In the genomic region with DNA sequence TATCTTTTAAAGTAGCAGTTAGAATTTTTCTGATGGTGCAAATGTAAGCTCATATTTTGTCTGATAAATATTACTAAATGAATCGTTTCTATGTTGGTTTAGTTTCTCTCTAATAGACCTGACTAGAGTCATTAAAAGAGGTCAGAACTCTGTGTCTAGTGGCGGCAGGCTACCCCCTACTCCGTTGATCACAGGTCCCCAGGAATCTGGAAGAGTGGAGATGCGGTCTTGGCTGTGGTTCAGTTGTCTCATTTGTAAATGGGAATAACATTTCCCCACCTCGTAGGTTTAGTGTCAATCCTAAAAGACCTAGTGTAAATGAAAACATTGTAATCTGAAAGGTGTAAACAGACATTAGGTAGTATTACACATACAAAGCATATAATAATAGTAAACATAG, we compare ENCODE assay signal across 10 cellular contexts.
DNase-seq lines count a peak whose midpoint lies in the region; ATAC-seq and TF ChIP-seq lines count a peak whose summit lies in the region.
"Had no signal": no experiment of that assay in that cellular context is flagged by ENCODE, and none has a peak within 500 bp of the region (broad histone marks: within the 10 kb centered on the region; RNA-seq: fewer than 3 reads in every experiment).

No MANE protein-coding gene starts in this region.

- no peaks in the 10 kb centered on the region for H3K36me3 Mint-ChIP-seq in activated naive CD4-positive, alpha-beta T cell treated with anti-CD3 and anti-CD28 coated beads, Interleukin-2, amount 10 ng/mL, durations not matched to agents 7 days and 5 days

- peak overlapping the region; percentile 67; the same call in 1 of the 2 replicates for H3K9ac ChIP-seq in iPS-20b (ENCODE audit: low read depth, low read length)

- peak overlapping the region; percentile 84 for H3K27ac ChIP-seq in WERI-Rb-1
- H3K27ac ChIP-seq in iPS-20b (ENCODE audit: low read length) = no peak overlapping the region

- ATAC-seq in stimulated activated naive CD8-positive, alpha-beta T cell treated with anti-CD3 and anti-CD28 coated beads, Interleukin-15, amount 100 ng/mL, for 72 hours = no peak
- no peak for ATAC-seq in HG02884 (IDR thresholded peaks at IDR 0.05; ENCODE audit: unreplicated experiment)

- H3K4me3 ChIP-seq in WERI-Rb-1 (ENCODE audit: low read depth, low read length) (peak overlapping the region; percentile 74), iPS-20b (ENCODE audit: low read length) (peak overlapping the region; percentile 82; the same call in 1 of the 2 replicates)

- peaks cover 22% of the 10 kb centered on the region for H3K4me1 Mint-ChIP-seq in activated naive CD4-positive, alpha-beta T cell treated with anti-CD3 and anti-CD28 coated beads, Interleukin-2, amount 10 ng/mL, durations not matched to agents 7 days and 5 days
- peaks cover 25% of the 10 kb centered on the region for H3K4me1 Mint-ChIP-seq in stimulated activated naive CD8-positive, alpha-beta T cell treated with anti-CD3 and anti-CD28 coated beads, Interleukin-15, amount 100 ng/mL, for 72 hours

- H3K9me3 Mint-ChIP-seq in activated naive CD4-positive, alpha-beta T cell treated with anti-CD3 and anti-CD28 coated beads, Interleukin-2, amount 10 ng/mL, durations not matched to agents 7 days and 5 days = no peaks in the 10 kb centered on the region
- no peaks in the 10 kb centered on the region for H3K9me3 Mint-ChIP-seq in stimulated activated naive CD8-positive, alpha-beta T cell treated with anti-CD3 and anti-CD28 coated beads, Interleukin-15, amount 100 ng/mL, for 72 hours

- H3K9me3 ChIP-seq in WERI-Rb-1 (ENCODE audit: severe bottlenecking) = no peaks in the 10 kb centered on the region
- no peaks in the 10 kb centered on the region for H3K9me3 ChIP-seq in iPS-20b (ENCODE audit: insufficient read depth, low read depth, low read length)

- no peaks in the 10 kb centered on the region for H3K27me3 ChIP-seq in WERI-Rb-1 (ENCODE audit: insufficient read depth, low read depth, severe bottlenecking)
- no peaks in the 10 kb centered on the region for H3K27me3 ChIP-seq in iPS-20b (ENCODE audit: insufficient read depth, low read length)

- H3K27me3 Mint-ChIP-seq in activated naive CD4-positive, alpha-beta T cell treated with anti-CD3 and anti-CD28 coated beads, Interleukin-2, amount 10 ng/mL, durations not matched to agents 7 days and 5 days = no peaks in the 10 kb centered on the region
- H3K27me3 Mint-ChIP-seq in stimulated activated naive CD8-positive, alpha-beta T cell treated with anti-CD3 and anti-CD28 coated beads, Interleukin-15, amount 100 ng/mL, for 72 hours = no peaks in the 10 kb centered on the region

- DNase-seq in activated naive CD4-positive, alpha-beta T cell treated with anti-CD3 and anti-CD28 coated beads, Interleukin-2, amount 10 ng/mL, durations not matched to agents 7 days and 5 days = no peak
- no peak for DNase-seq in activated naive CD4-positive, alpha-beta T cell (lab: John Stamatoyannopoulos, UW)
- no peak for DNase-seq in WERI-Rb-1
- no peak for DNase-seq in stimulated activated naive CD8-positive, alpha-beta T cell treated with anti-CD3 and anti-CD28 coated beads, Interleukin-15, amount 100 ng/mL, for 72 hours
- no peak for DNase-seq in NCI-H510A (lab: John Stamatoyannopoulos, UW)
- DNase-seq in COLO829 (ENCODE audit: low spot score) = no peak
- DNase-seq: COR-L47, NCI-H1930 had no signal

- peak overlapping the region; percentile 98 for H3K27ac Mint-ChIP-seq in activated naive CD4-positive, alpha-beta T cell treated with anti-CD3 and anti-CD28 coated beads, Interleukin-2, amount 10 ng/mL, durations not matched to agents 7 days and 5 days
- H3K27ac Mint-ChIP-seq in stimulated activated naive CD8-positive, alpha-beta T cell treated with anti-CD3 and anti-CD28 coated beads, Interleukin-15, amount 100 ng/mL, for 72 hours = peak overlapping the region; percentile 19 to 77

- H3K4me1 ChIP-seq in iPS-20b (ENCODE audit: insufficient read depth, low read length) = peaks cover 4% of the 10 kb centered on the region; the same call in 1 of the 2 replicates

- CTCF ChIA-PET in activated naive CD4-positive, alpha-beta T cell treated with anti-CD3 and anti-CD28 coated beads, Interleukin-2, amount 10 ng/mL, durations not matched to agents 7 days and 5 days (lab: Charles Lee) = interaction anchor here (0.6 to 1.9 kb wide), 3 partner anchors 11 to 50 kb away, joined by 3 to 6 read pairs (median 4); no protein-coding TSS in a partner anchor

- peak overlapping the region; percentile 84 for H3K4me3 Mint-ChIP-seq in activated naive CD4-positive, alpha-beta T cell treated with anti-CD3 and anti-CD28 coated beads, Interleukin-2, amount 10 ng/mL, durations not matched to agents 7 days and 5 days
- H3K4me3 Mint-ChIP-seq in stimulated activated naive CD8-positive, alpha-beta T cell treated with anti-CD3 and anti-CD28 coated beads, Interleukin-15, amount 100 ng/mL, for 72 hours = peak overlapping the region; percentile 94 to 95

- TF ChIP-seq CTCF in WERI-Rb-1 (IDR thresholded peaks at IDR 0.05; ENCODE audit: low read depth, low read length) = no peak

- H3K36me3 ChIP-seq in WERI-Rb-1 = no peaks in the 10 kb centered on the region
- H3K36me3 ChIP-seq in iPS-20b (ENCODE audit: insufficient read depth, low read depth, low read length) = no peaks in the 10 kb centered on the region
